Comparison of ENCODE assay signal across 1 cellular context in genomic region chr7:136971776-136972175, GRCh38.
TF ChIP-seq lines count a peak whose summit lies in the region.

No MANE protein-coding gene starts in this region.

TF ChIP-seq in GM12878, 131 proteins besides CTCF, POLR2A, EP300 and RAD21 (continued from another document):
- no peak for TF ChIP-seq ZNF592 (IDR thresholded peaks at IDR 0.05)
- TF ChIP-seq HDAC2 (IDR thresholded peaks at IDR 0.05): no peak
